8 cellular contexts compared by ENCODE assay signal in genomic region chr19:39332738-39333137, GRCh38. TPM values are rescaled to one million over a fixed set of nuclear protein-coding genes. Genes with fewer than 3 reads are reported as not detected.
DNase-seq lines count a peak whose midpoint lies in the region; ATAC-seq and TF ChIP-seq lines count a peak whose summit lies in the region.
"Not testable (repeated sequence)": the region's sequence is repeated elsewhere in the genome, so short reads cannot be mapped to it uniquely, and the experiment has no call there.
"Had no signal": no experiment of that assay in that cellular context is flagged by ENCODE, and none has a peak within 500 bp of the region (broad histone marks: within the 10 kb centered on the region; RNA-seq: fewer than 3 reads in every experiment).

No MANE protein-coding gene starts in this region.

- DNase-seq in CD8-positive, alpha-beta memory T cell; activated T-cell treated with anti-CD3 and anti-CD28 coated beads, Interleukin-2, amount 50 U/mL, for 4 hours; activated naive CD8-positive, alpha-beta T cell treated with anti-CD3 and anti-CD28 coated beads for 36 hours; memory B cell (ENCODE audit: low spot score in 2 of 2); stimulated activated naive CD8-positive, alpha-beta T cell treated with anti-CD3 and anti-CD28 coated beads, Interleukin-15, amount 100 ng/mL, for 72 hours: not testable (repeated sequence)

- H3K27ac Mint-ChIP-seq in CD8-positive, alpha-beta memory T cell, result peak overlapping the region in 6 of 8 donors; percentile 42 to 94 (median 69)
- peak overlapping the region; percentile 82 for H3K27ac Mint-ChIP-seq in activated naive CD8-positive, alpha-beta T cell treated with anti-CD3 and anti-CD28 coated beads for 36 hours
- H3K27ac Mint-ChIP-seq in memory B cell, result peak overlapping the region; percentile 53
- peak overlapping the region; percentile 61 to 74 for H3K27ac Mint-ChIP-seq in stimulated activated naive CD8-positive, alpha-beta T cell treated with anti-CD3 and anti-CD28 coated beads, Interleukin-15, amount 100 ng/mL, for 72 hours

- H3K9me3 ChIP-seq in CD8-positive, alpha-beta memory T cell (ENCODE audit: low read length), result not testable (repeated sequence)

- H3K4me3 ChIP-seq in CD8-positive, alpha-beta memory T cell (ENCODE audit: low read length), result not testable (repeated sequence)

- not testable (repeated sequence) for H3K27me3 ChIP-seq in CD8-positive, alpha-beta memory T cell (ENCODE audit: insufficient read depth, low read length, poor library complexity, severe bottlenecking)

- not testable (repeated sequence) for ATAC-seq in activated T-cell treated with anti-CD3 and anti-CD28 coated beads, Interleukin-2, amount 50 U/mL, for 4 hours; memory B cell (ENCODE audit: low read depth); stimulated activated naive CD8-positive, alpha-beta T cell treated with anti-CD3 and anti-CD28 coated beads, Interleukin-15, amount 100 ng/mL, for 72 hours

- TF ChIP-seq CTCF in VCaP (conservative IDR thresholded peaks at IDR 0.05), result not testable (repeated sequence)

- H3K36me3 Mint-ChIP-seq in CD8-positive, alpha-beta memory T cell, result peaks cover 6 to 65% (median 16%) of the 10 kb centered on the region in 3 donors
- H3K36me3 Mint-ChIP-seq in activated T-cell treated with anti-CD3 and anti-CD28 coated beads, Interleukin-2, amount 50 U/mL, for 4 hours (ENCODE audit: insufficient read depth), result peaks cover 20% of the 10 kb centered on the region
- peaks cover 30% of the 10 kb centered on the region for H3K36me3 Mint-ChIP-seq in activated naive CD8-positive, alpha-beta T cell treated with anti-CD3 and anti-CD28 coated beads for 36 hours
- peaks cover 15% of the 10 kb centered on the region for H3K36me3 Mint-ChIP-seq in memory B cell

- not testable (repeated sequence) for H3K27me3 Mint-ChIP-seq in CD8-positive, alpha-beta memory T cell; activated T-cell treated with anti-CD3 and anti-CD28 coated beads, Interleukin-2, amount 50 U/mL, for 4 hours (ENCODE audit: low read depth); activated naive CD8-positive, alpha-beta T cell treated with anti-CD3 and anti-CD28 coated beads for 36 hours; memory B cell; stimulated activated naive CD8-positive, alpha-beta T cell treated with anti-CD3 and anti-CD28 coated beads, Interleukin-15, amount 100 ng/mL, for 72 hours

- peaks cover 49 to 87% (median 73%) of the 10 kb centered on the region in 3 donors for H3K4me1 Mint-ChIP-seq in CD8-positive, alpha-beta memory T cell
- H3K4me1 Mint-ChIP-seq in activated T-cell treated with anti-CD3 and anti-CD28 coated beads, Interleukin-2, amount 50 U/mL, for 4 hours (ENCODE audit: low read depth), result peaks cover 73% of the 10 kb centered on the region
- peaks cover 61% of the 10 kb centered on the region for H3K4me1 Mint-ChIP-seq in activated naive CD8-positive, alpha-beta T cell treated with anti-CD3 and anti-CD28 coated beads for 36 hours
- H3K4me1 Mint-ChIP-seq in memory B cell, result peaks cover 36% of the 10 kb centered on the region
- peaks cover 88% of the 10 kb centered on the region for H3K4me1 Mint-ChIP-seq in stimulated activated naive CD8-positive, alpha-beta T cell treated with anti-CD3 and anti-CD28 coated beads, Interleukin-15, amount 100 ng/mL, for 72 hours

- CTCF ChIA-PET in CD8-positive, alpha-beta memory T cell (lab: Charles Lee), result interaction anchor here (2.3 kb wide), 1 partner anchor 211 kb away, joined by 5 read pairs; no protein-coding TSS in a partner anchor

- H3K4me1 ChIP-seq in CD8-positive, alpha-beta memory T cell (ENCODE audit: insufficient read depth, low read length), result peaks cover 73% of the 10 kb centered on the region

- POLR2A ChIA-PET in CD8-positive, alpha-beta memory T cell (lab: Charles Lee), result not testable (repeated sequence)

- H3K27ac ChIP-seq in CD8-positive, alpha-beta memory T cell (ENCODE audit: low read depth, low read length), result not testable (repeated sequence)
- peak overlapping the region; percentile 48 for H3K27ac ChIP-seq in VCaP

- peaks cover 19% of the 10 kb centered on the region for H3K36me3 ChIP-seq in CD8-positive, alpha-beta memory T cell (ENCODE audit: insufficient read depth, low read length)

- H3K4me3 Mint-ChIP-seq in CD8-positive, alpha-beta memory T cell, result peak overlapping the region; percentile 56 to 100 (median 82)
- peak overlapping the region; percentile 96 for H3K4me3 Mint-ChIP-seq in activated T-cell treated with anti-CD3 and anti-CD28 coated beads, Interleukin-2, amount 50 U/mL, for 4 hours
- H3K4me3 Mint-ChIP-seq in activated naive CD8-positive, alpha-beta T cell treated with anti-CD3 and anti-CD28 coated beads for 36 hours, result peak overlapping the region; percentile 58
- peak overlapping the region; percentile 1 for H3K4me3 Mint-ChIP-seq in memory B cell
- peak overlapping the region; percentile 95 to 98 for H3K4me3 Mint-ChIP-seq in stimulated activated naive CD8-positive, alpha-beta T cell treated with anti-CD3 and anti-CD28 coated beads, Interleukin-15, amount 100 ng/mL, for 72 hours

- H3K9me3 Mint-ChIP-seq in CD8-positive, alpha-beta memory T cell; activated T-cell treated with anti-CD3 and anti-CD28 coated beads, Interleukin-2, amount 50 U/mL, for 4 hours; activated naive CD8-positive, alpha-beta T cell treated with anti-CD3 and anti-CD28 coated beads for 36 hours; memory B cell; stimulated activated naive CD8-positive, alpha-beta T cell treated with anti-CD3 and anti-CD28 coated beads, Interleukin-15, amount 100 ng/mL, for 72 hours: not testable (repeated sequence)

RNA-seq across cellular contexts. Expression of gene GMFG, which starts 3.1 kb away (rescaled TPM):
- 100 to 1,000 TPM; 246 to 247 TPM for total RNA-seq in CD8-positive, alpha-beta memory T cell
- 1,052 TPM for polyA plus RNA-seq in CD8-positive, alpha-beta memory T cell
- total RNA-seq in activated T-cell treated with anti-CD3 and anti-CD28 coated beads, Interleukin-2, amount 50 U/mL, for 4 hours, result 100 to 1,000 TPM; 147 to 181 (median 178) TPM
- total RNA-seq in activated naive CD8-positive, alpha-beta T cell treated with anti-CD3 and anti-CD28 coated beads for 36 hours, result 100 to 1,000 TPM; 232 to 240 TPM
- total RNA-seq: H7, MCF 10A had no signal

RNA-seq across cellular contexts. Expression of gene SAMD4B, which starts 9.5 kb away (rescaled TPM):
- total RNA-seq in CD8-positive, alpha-beta memory T cell, result 10 to 100 TPM; 54.3 to 55.6 TPM
- 18.7 TPM for polyA plus RNA-seq in CD8-positive, alpha-beta memory T cell
- total RNA-seq in activated T-cell treated with anti-CD3 and anti-CD28 coated beads, Interleukin-2, amount 50 U/mL, for 4 hours, result 10 to 100 TPM; 72.6 to 81.6 (median 81.1) TPM
- total RNA-seq in activated naive CD8-positive, alpha-beta T cell treated with anti-CD3 and anti-CD28 coated beads for 36 hours, result 10 to 100 TPM; 36.2 to 36.5 TPM

RNA-seq across cellular contexts. Expression of gene LRFN1, which starts 12.1 kb away (rescaled TPM):
- 1 to 10 TPM; 4.3 to 4.9 TPM for total RNA-seq in CD8-positive, alpha-beta memory T cell
- 6.7 TPM for polyA plus RNA-seq in CD8-positive, alpha-beta memory T cell
- total RNA-seq in activated T-cell treated with anti-CD3 and anti-CD28 coated beads, Interleukin-2, amount 50 U/mL, for 4 hours, result 1 to 10 TPM; 4.2 to 6.7 (median 6.6) TPM
- total RNA-seq in activated naive CD8-positive, alpha-beta T cell treated with anti-CD3 and anti-CD28 coated beads for 36 hours, result 1 to 10 TPM; 4.6 to 5.1 TPM

RNA-seq across cellular contexts. Expression of gene IFNL1, which starts 36.5 kb away (rescaled TPM):
- not detected for total RNA-seq in CD8-positive, alpha-beta memory T cell
- polyA plus RNA-seq in CD8-positive, alpha-beta memory T cell, result 4.6 TPM
- not detected for total RNA-seq in activated T-cell treated with anti-CD3 and anti-CD28 coated beads, Interleukin-2, amount 50 U/mL, for 4 hours
- not detected for total RNA-seq in activated naive CD8-positive, alpha-beta T cell treated with anti-CD3 and anti-CD28 coated beads for 36 hours
- total RNA-seq: H7, MCF 10A had no signal

RNA-seq across cellular contexts. Expression of gene PAF1, which starts 58.2 kb away (rescaled TPM):
- 10 to 100 TPM; 44.6 to 46.9 TPM for total RNA-seq in CD8-positive, alpha-beta memory T cell
- 50.2 TPM for polyA plus RNA-seq in CD8-positive, alpha-beta memory T cell
- 10 to 100 TPM; 48.0 to 50.8 (median 50.2) TPM for total RNA-seq in activated T-cell treated with anti-CD3 and anti-CD28 coated beads, Interleukin-2, amount 50 U/mL, for 4 hours
- 10 to 100 TPM; 43.6 to 44.0 TPM for total RNA-seq in activated naive CD8-positive, alpha-beta T cell treated with anti-CD3 and anti-CD28 coated beads for 36 hours

Comparison
In these comparisons a context has a peak if more than half of its experiments do, and no peak if none do; other contexts are left out.
1. H3K4me3 Mint-ChIP-seq: peak in every context shown above with its lines; median percentile 96 in stimulated activated naive CD8-positive, alpha-beta T cell treated with anti-CD3 and anti-CD28 coated beads, Interleukin-15, amount 100 ng/mL, for 72 hours; 96 in activated T-cell treated with anti-CD3 and anti-CD28 coated beads, Interleukin-2, amount 50 U/mL, for 4 hours; 82 in CD8-positive, alpha-beta memory T cell; 58 in activated naive CD8-positive, alpha-beta T cell treated with anti-CD3 and anti-CD28 coated beads for 36 hours; 1 in memory B cell.